Comparison of ENCODE assay signal across 29 cellular contexts in the genomic region with DNA sequence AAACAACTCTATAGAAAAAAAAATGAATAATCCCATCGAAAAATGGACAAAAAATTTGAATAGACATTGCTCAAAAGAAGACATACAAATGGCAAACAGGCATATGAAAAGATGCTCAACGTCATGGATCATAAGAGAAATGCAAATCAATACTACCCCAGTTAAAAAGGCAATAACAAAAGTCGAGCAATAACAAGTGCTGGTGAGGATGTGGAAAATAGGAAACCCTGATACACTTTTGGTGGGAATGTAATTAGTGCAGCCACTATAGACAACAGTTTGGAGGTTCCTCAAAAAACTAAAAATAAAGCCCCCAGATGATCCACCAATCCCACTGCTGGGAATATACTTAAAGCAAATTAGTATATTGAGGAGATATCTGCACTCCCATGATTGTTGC.
"Had no signal": no experiment of that assay in that cellular context is flagged by ENCODE, and none has a peak within 500 bp of the region (broad histone marks: within the 10 kb centered on the region; RNA-seq: fewer than 3 reads in every experiment).

No MANE protein-coding gene starts in this region.

- DNase-seq: colonic mucosa; cortex of kidney; dermis blood vessel endothelial cell; dorsolateral prefrontal cortex; effector CD4-positive, alpha-beta T cell; effector CD8-positive, alpha-beta T cell; effector memory CD4-positive, alpha-beta T cell; effector memory CD8-positive, alpha-beta T cell; endodermal cell; erythroblast; esophagus squamous epithelium; foreskin fibroblast; foreskin keratinocyte; foreskin melanocyte; gastrocnemius medialis; glutamatergic neuron; head of caudate nucleus; heart left ventricle; heart right ventricle had no signal

- H3K27me3 ChIP-seq: colonic mucosa, dorsolateral prefrontal cortex, esophagus muscularis mucosa, esophagus squamous epithelium, foreskin keratinocyte, gastrocnemius medialis, gastroesophageal sphincter, heart left ventricle, heart right ventricle had no signal

- H3K9me3 ChIP-seq: colonic mucosa had no signal

- H3K27ac ChIP-seq: colonic mucosa, coronary artery, dorsolateral prefrontal cortex, epithelial cell of prostate, esophagus muscularis mucosa, esophagus squamous epithelium, foreskin keratinocyte, gastrocnemius medialis, gastroesophageal sphincter, heart left ventricle, heart right ventricle had no signal

- H3K4me3 ChIP-seq: colonic mucosa, coronary artery, dorsolateral prefrontal cortex, esophagus muscularis mucosa, esophagus squamous epithelium, gastrocnemius medialis, gastroesophageal sphincter, heart left ventricle, heart right ventricle had no signal

- H3K4me3 Mint-ChIP-seq: dendritic cell treated with granulocyte-macrophage colony-stimulating factor and Interleukin-4, amounts not matched to agents 40 ng/mL and 50 ng/mL, for 4 days; effector memory CD8-positive, alpha-beta T cell; endodermal cell had no signal

- H3K4me1 ChIP-seq: colonic mucosa, esophagus muscularis mucosa, esophagus squamous epithelium, foreskin keratinocyte, gastrocnemius medialis, gastroesophageal sphincter, heart left ventricle, heart right ventricle had no signal

- H3K27ac Mint-ChIP-seq: dendritic cell treated with granulocyte-macrophage colony-stimulating factor and Interleukin-4, amounts not matched to agents 40 ng/mL and 50 ng/mL, for 4 days; effector memory CD8-positive, alpha-beta T cell; endodermal cell had no signal

- FAIRE-seq: colon, endometrium, endothelial cell of umbilical vein, frontal cortex had no signal

- H3K36me3 ChIP-seq: colonic mucosa, esophagus muscularis mucosa, esophagus squamous epithelium, gastrocnemius medialis, gastroesophageal sphincter, heart left ventricle, heart right ventricle had no signal

- ATAC-seq: effector memory CD8-positive, alpha-beta T cell; esophagus mucosa; foreskin keratinocyte; gastrocnemius medialis; gastroesophageal sphincter; heart left ventricle; heart right ventricle had no signal

- H3K27me3 Mint-ChIP-seq: dendritic cell treated with granulocyte-macrophage colony-stimulating factor and Interleukin-4, amounts not matched to agents 40 ng/mL and 50 ng/mL, for 4 days; effector memory CD8-positive, alpha-beta T cell had no signal
